In the genomic region with DNA sequence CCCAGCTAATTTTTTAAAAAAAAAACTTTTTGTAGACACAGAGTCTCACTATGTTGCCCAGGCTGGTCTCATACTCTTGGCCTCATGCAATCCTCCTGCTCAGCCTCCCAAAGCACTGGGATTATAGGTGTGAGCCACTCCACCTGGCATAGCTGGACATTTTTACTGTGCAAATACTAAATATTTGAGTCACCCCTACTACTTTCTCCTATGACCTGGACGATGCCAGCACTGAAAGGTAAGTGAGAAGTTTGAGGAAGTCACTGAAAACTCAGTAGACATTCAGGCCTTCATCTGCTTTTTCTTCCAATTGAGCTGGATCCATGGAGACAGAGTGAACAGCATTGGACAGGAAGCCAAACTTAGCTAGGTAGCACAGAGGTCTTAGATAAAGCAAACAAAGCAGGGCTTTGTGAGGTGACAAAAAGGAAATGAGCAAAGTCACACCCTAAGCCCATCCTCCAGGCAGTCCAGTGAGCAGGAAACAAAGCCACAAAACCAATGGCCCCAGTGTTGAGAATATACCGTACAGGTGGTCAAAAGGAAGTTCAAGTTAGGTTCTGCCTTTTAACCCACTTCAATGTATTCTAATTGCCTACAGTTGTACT, we compare ENCODE assay signal across 8 cellular contexts.
A peak's percentile ranks its signal among the peaks of the same experiment; 100 is the strongest.
DNase-seq lines count a peak whose midpoint lies in the region; ATAC-seq and TF ChIP-seq lines count a peak whose summit lies in the region.

No MANE protein-coding gene starts in this region.

- no peaks in the 10 kb centered on the region for H3K9me3 Mint-ChIP-seq in activated CD4-positive, alpha-beta T cell treated with anti-CD3 and anti-CD28 coated beads for 36 hours (ENCODE audit: low read depth)
- no peaks in the 10 kb centered on the region for H3K9me3 Mint-ChIP-seq in mesothelial cell of epicardium

- POLR2A ChIA-PET in activated CD4-positive, alpha-beta T cell treated with anti-CD3 and anti-CD28 coated beads for 36 hours (lab: Charles Lee), result interaction anchor here (0.6 to 0.8 kb wide), 2 partner anchors 45 to 132 kb away, joined by 3 read pairs; no protein-coding TSS in a partner anchor

- ATAC-seq in activated CD4-positive, alpha-beta T cell treated with anti-CD3 and anti-CD28 coated beads for 36 hours, result peak; percentile 65
- peak; percentile 94 for ATAC-seq in HG02678 (IDR thresholded peaks at IDR 0.05; ENCODE audit: unreplicated experiment)

- peak; percentile 7 for DNase-seq in activated CD4-positive, alpha-beta T cell treated with anti-CD3 and anti-CD28 coated beads for 36 hours
- no peak for DNase-seq in activated CD4-positive, alpha-beta T cell treated with anti-CD3 and anti-CD28 coated beads for 48 hours
- DNase-seq in NB4 (ENCODE audit: low read depth) (peak; percentile 48), lung microvascular endothelial cell (ENCODE audit: low read depth in 2 of 2) (peak; percentile 27 to 86), DMS 273 treated with DMSO at 0.1 percent for 48 hours (lab: John Stamatoyannopoulos, UW) (no peak), NCI-H2029 (lab: John Stamatoyannopoulos, UW) (no peak), mesothelial cell of epicardium (ENCODE audit: low spot score in 2 of 2, unreplicated experiment in 2 of 2) (no peak)

- H3K4me1 Mint-ChIP-seq in activated CD4-positive, alpha-beta T cell treated with anti-CD3 and anti-CD28 coated beads for 36 hours, result peaks cover 29% of the 10 kb centered on the region
- peaks cover 2% of the 10 kb centered on the region for H3K4me1 Mint-ChIP-seq in mesothelial cell of epicardium

- TF ChIP-seq CTCF in NB4 (IDR thresholded peaks at IDR 0.05; ENCODE audit: low read depth, low read length), result no peak
- no peak for TF ChIP-seq CTCF in mesothelial cell of epicardium (IDR thresholded peaks at IDR 0.05; ENCODE audit: unreplicated experiment)

- CTCF ChIA-PET in activated CD4-positive, alpha-beta T cell treated with anti-CD3 and anti-CD28 coated beads for 36 hours (lab: Charles Lee), result no interaction called here

- no peaks in the 10 kb centered on the region for H3K36me3 Mint-ChIP-seq in activated CD4-positive, alpha-beta T cell treated with anti-CD3 and anti-CD28 coated beads for 36 hours (ENCODE audit: low read depth)
- no peaks in the 10 kb centered on the region for H3K36me3 Mint-ChIP-seq in mesothelial cell of epicardium

- TF ChIP-seq POLR2A in NB4 (IDR thresholded peaks at IDR 0.05; ENCODE audit: extremely low read depth, insufficient read length), result no peak

- peak overlapping the region; percentile 34 for H3K27ac Mint-ChIP-seq in activated CD4-positive, alpha-beta T cell treated with anti-CD3 and anti-CD28 coated beads for 36 hours
- no peak overlapping the region for H3K27ac Mint-ChIP-seq in mesothelial cell of epicardium

- intact Hi-C loops in activated CD4-positive, alpha-beta T cell treated with anti-CD3 and anti-CD28 coated beads for 36 hours (cut with DNase I, micrococcal nuclease), result loop anchor here in 1 of 2 experiments (1.0 kb wide), 1 partner anchor 21 kb away; no protein-coding TSS in a partner anchor

- no peaks in the 10 kb centered on the region for H3K27me3 Mint-ChIP-seq in activated CD4-positive, alpha-beta T cell treated with anti-CD3 and anti-CD28 coated beads for 36 hours
- no peaks in the 10 kb centered on the region for H3K27me3 Mint-ChIP-seq in mesothelial cell of epicardium (ENCODE audit: low read depth)

- no peak overlapping the region for H3K4me3 Mint-ChIP-seq in activated CD4-positive, alpha-beta T cell treated with anti-CD3 and anti-CD28 coated beads for 36 hours
- no peak overlapping the region for H3K4me3 Mint-ChIP-seq in mesothelial cell of epicardium

- no peak overlapping the region for H3K4me3 ChIP-seq in NB4 (ENCODE audit: low read depth, low read length)

Comparison
In these comparisons a context has a peak if more than half of its experiments do, and no peak if none do; other contexts are left out.
1. DNase-seq: peak in activated CD4-positive, alpha-beta T cell treated with anti-CD3 and anti-CD28 coated beads for 36 hours (single experiment), NB4 (single experiment) and lung microvascular endothelial cell (2 of 2); none in activated CD4-positive, alpha-beta T cell treated with anti-CD3 and anti-CD28 coated beads for 48 hours (single experiment), DMS 273 treated with DMSO at 0.1 percent for 48 hours (single experiment), NCI-H2029 (single experiment) and mesothelial cell of epicardium (0 of 2).